Comparison of ENCODE assay signal across 1 cellular context in the genomic region with DNA sequence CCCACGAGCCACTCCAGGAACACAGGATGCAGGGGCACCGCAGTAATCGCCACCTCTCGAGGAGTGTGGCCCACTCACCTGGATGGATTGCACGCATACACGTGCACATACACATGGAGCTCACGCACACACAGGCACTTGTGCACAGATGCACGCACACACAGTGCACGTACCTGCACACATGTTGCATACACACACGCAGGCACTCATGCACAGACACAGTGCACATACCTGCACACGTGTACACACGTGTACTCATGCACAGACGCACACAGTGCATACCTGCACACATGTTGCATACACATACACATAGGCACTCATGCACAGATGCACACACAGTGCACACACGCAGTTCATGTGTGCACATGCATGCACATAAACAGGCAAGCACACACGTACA.
TF ChIP-seq lines count a peak whose summit lies in the region.

No MANE protein-coding gene starts in this region.

TF ChIP-seq in A549, 52 proteins besides CTCF, POLR2A, EP300 and RAD21:
- TF ChIP-seq NR3C1 (IDR thresholded peaks at IDR 0.05), result no peak
- TF ChIP-seq HOXB5 (CRISPR knock-in tag; IDR thresholded peaks at IDR 0.05), result no peak
- no peak for TF ChIP-seq SREBF2 (IDR thresholded peaks at IDR 0.05)
- no peak for TF ChIP-seq RFX5 (IDR thresholded peaks at IDR 0.05)
- TF ChIP-seq POLR2AphosphoS2 (conservative IDR thresholded peaks at IDR 0.05; ENCODE audit: low read length), result no peak
- TF ChIP-seq JUN (IDR thresholded peaks at IDR 0.05), result no peak
- no peak for TF ChIP-seq BCL3 (IDR thresholded peaks at IDR 0.05)
- TF ChIP-seq CBX2 (IDR thresholded peaks at IDR 0.05; ENCODE audit: borderline replicate concordance, low read depth), result no peak
- TF ChIP-seq HOXA7 (CRISPR knock-in tag; IDR thresholded peaks at IDR 0.05), result no peak
- no peak for TF ChIP-seq ELK1 (IDR thresholded peaks at IDR 0.05; ENCODE audit: low read depth, low read length)
- TF ChIP-seq HDAC2 (IDR thresholded peaks at IDR 0.05), result no peak
- no peak for TF ChIP-seq HES2 (IDR thresholded peaks at IDR 0.05)
- TF ChIP-seq KDM5A (IDR thresholded peaks at IDR 0.05), result no peak
- TF ChIP-seq ZNF302 (CRISPR knock-in tag; IDR thresholded peaks at IDR 0.05), result no peak
- no peak for TF ChIP-seq PHF8 (IDR thresholded peaks at IDR 0.05; ENCODE audit: borderline replicate concordance, low read depth)
- TF ChIP-seq, protein P1, sequence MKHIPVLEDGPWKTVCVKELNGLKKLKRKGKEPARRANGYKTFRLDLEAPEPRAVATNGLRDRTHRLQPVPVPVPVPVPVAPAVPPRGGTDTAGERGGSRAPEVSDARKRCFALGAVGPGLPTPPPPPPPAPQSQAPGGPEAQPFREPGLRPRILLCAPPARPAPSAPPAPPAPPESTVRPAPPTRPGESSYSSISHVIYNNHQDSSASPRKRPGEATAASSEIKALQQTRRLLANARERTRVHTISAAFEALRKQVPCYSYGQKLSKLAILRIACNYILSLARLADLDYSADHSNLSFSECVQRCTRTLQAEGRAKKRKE (CRISPR knock-in tag; IDR thresholded peaks at IDR 0.05; ENCODE audit: low read depth), result no peak
- TF ChIP-seq ESRRA (IDR thresholded peaks at IDR 0.05; ENCODE audit: borderline replicate concordance, low read length), result no peak
- TF ChIP-seq FOSB (CRISPR knock-in tag; IDR thresholded peaks at IDR 0.05), result no peak
- TF ChIP-seq ZC3H11A (IDR thresholded peaks at IDR 0.05), result no peak
- TF ChIP-seq HOXB13 (CRISPR knock-in tag; IDR thresholded peaks at IDR 0.05; ENCODE audit: low read depth), result no peak
